26 cellular contexts compared by ENCODE assay signal in genomic region chr11:17272823-17273222, GRCh38. TPM values are rescaled to one million over a fixed set of nuclear protein-coding genes. Genes with fewer than 3 reads are reported as not detected.
DNase-seq lines count a peak whose midpoint lies in the region; ATAC-seq, FAIRE-seq and TF ChIP-seq lines count a peak whose summit lies in the region.
"Had no signal": no experiment of that assay in that cellular context is flagged by ENCODE, and none has a peak within 500 bp of the region (broad histone marks: within the 10 kb centered on the region; RNA-seq: fewer than 3 reads in every experiment).

No MANE protein-coding gene starts in this region.

- no peak for TF ChIP-seq POLR2A in IMR-90 (IDR thresholded peaks at IDR 0.05; ENCODE audit: low read depth, low read length)

- dilution Hi-C loops in IMR-90 (cut with HindIII; ENCODE audit: low sequenced_read_pairs, unreplicated experiment) = no loop called here

- TF ChIP-seq RAD21 in IMR-90 (IDR thresholded peaks at IDR 0.05; ENCODE audit: low read length) = no peak

- H2AK9ac ChIP-seq in IMR-90 (replicated peaks; ENCODE audit: low read depth, low read length, poor library complexity) = no peak overlapping the region

- H3K14ac ChIP-seq in IMR-90 (replicated peaks; ENCODE audit: low read depth, low read length) (no peak overlapping the region), neuronal stem cell (ENCODE audit: low read length) (no peak overlapping the region)

- H3K9me3 ChIP-seq in DND-41 (ENCODE audit: insufficient read depth, low read length, severe bottlenecking) (no peaks in the 10 kb centered on the region), IMR-90 (ENCODE audit: control insufficient read depth, insufficient read depth, low read length) (no peaks in the 10 kb centered on the region), neuronal stem cell (replicated peaks in 1 of 2; ENCODE audit: control insufficient read depth in 2 of 2, insufficient read depth in 1 of 2, low read depth in 1 of 2, low read length in 2 of 2) (no peaks in the 10 kb centered on the region)
- H3K9me3 ChIP-seq: BLaER1, breast epithelium, Caco-2, lower lobe of right lung, MG63 had no signal

- POLR2A ChIA-PET in IMR-90 (lab: Charles Lee; ENCODE audit: unreplicated experiment) = no interaction called here

- no peaks in the 10 kb centered on the region for H3K9me1 ChIP-seq in IMR-90 (ENCODE audit: insufficient read depth, low read length)

- H2AK5ac ChIP-seq in IMR-90 (ENCODE audit: low read depth, low read length) (no peak overlapping the region), neuronal stem cell (ENCODE audit: low read depth, low read length) (no peak overlapping the region)

- H2BK20ac ChIP-seq in IMR-90 (ENCODE audit: low read depth, low read length) = no peak overlapping the region

- CTCF ChIA-PET in IMR-90 (lab: Yijun Ruan, JAX) = no interaction called here

- H3K4ac ChIP-seq in IMR-90 (ENCODE audit: low read depth, low read length) = no peak overlapping the region
- H3K4ac ChIP-seq in neuronal stem cell (ENCODE audit: low read length) = no peak overlapping the region

- H3K27ac ChIP-seq in DND-41 (ENCODE audit: low read length) (peak overlapping the region; percentile 99), IMR-90 (ENCODE audit: insufficient read depth, low read length) (no peak overlapping the region), neuronal stem cell (replicated peaks; ENCODE audit: low read length) (no peak overlapping the region), coronary artery (no peak overlapping the region)
- H3K27ac ChIP-seq: BLaER1, breast epithelium, lower lobe of right lung had no signal

- H4K5ac ChIP-seq in IMR-90 (ENCODE audit: low read depth, low read length) = no peak overlapping the region

- H3K36me3 ChIP-seq in DND-41 (ENCODE audit: insufficient read depth, low read length) = no peaks in the 10 kb centered on the region; the same call in 1 of the 2 replicates
- no peaks in the 10 kb centered on the region for H3K36me3 ChIP-seq in IMR-90 (ENCODE audit: control insufficient read depth, insufficient read depth, low read length)
- no peaks in the 10 kb centered on the region for H3K36me3 ChIP-seq in bronchial epithelial cell (ENCODE audit: control insufficient read depth, insufficient read depth, low read length)
- no peaks in the 10 kb centered on the region for H3K36me3 ChIP-seq in neuronal stem cell (replicated peaks in 1 of 2; ENCODE audit: control insufficient read depth in 2 of 2, insufficient read depth in 2 of 2, low read length in 2 of 2)
- H3K36me3 ChIP-seq: BLaER1, breast epithelium, lower lobe of right lung, MG63 had no signal

- peaks cover 43% of the 10 kb centered on the region for H3K4me1 ChIP-seq in DND-41 (ENCODE audit: insufficient read depth, low read length)
- H3K4me1 ChIP-seq in IMR-90 (ENCODE audit: control insufficient read depth, insufficient read depth, low read length) = peaks cover 2% of the 10 kb centered on the region; the same call in 1 of the 2 replicates
- peaks cover 4 to 6% of the 10 kb centered on the region in 2 donors for H3K4me1 ChIP-seq in neuronal stem cell (ENCODE audit: control insufficient read depth in 2 of 2, insufficient read depth in 1 of 2, low read depth in 1 of 2, low read length in 2 of 2)
- H3K4me1 ChIP-seq: breast epithelium had no signal

- H3K9ac ChIP-seq in DND-41 (ENCODE audit: low read depth, low read length) = peak overlapping the region; percentile 32
- no peak overlapping the region for H3K9ac ChIP-seq in IMR-90 (ENCODE audit: low read depth, low read length)
- H3K9ac ChIP-seq in neuronal stem cell (ENCODE audit: low read depth, low read length, poor library complexity) = no peak overlapping the region
- H3K9ac ChIP-seq: BLaER1 had no signal

- ATAC-seq in DND-41 (ENCODE audit: insufficient read depth, low read depth) (no peak), IMR-90 (ENCODE audit: low read depth) (no peak), GM18498 (IDR thresholded peaks at IDR 0.05; ENCODE audit: unreplicated experiment) (no peak)
- ATAC-seq: lower lobe of right lung had no signal

- peaks cover 31% of the 10 kb centered on the region for H3K79me2 ChIP-seq in DND-41 (ENCODE audit: insufficient read depth, low read length)

- in situ Hi-C loops in IMR-90 (cut with MboI; ENCODE audit: low sequenced_read_pairs) = no loop called here

- no peak overlapping the region for H3K23ac ChIP-seq in IMR-90 (ENCODE audit: low read depth, low read length)
- no peak overlapping the region for H3K23ac ChIP-seq in neuronal stem cell (ENCODE audit: low read depth, low read length, poor library complexity)

- DNase-seq in DND-41 (peak; percentile 62), IMR-90 (no peak), bronchial epithelial cell (ENCODE audit: low read depth) (peak; percentile 29), neuronal stem cell (ENCODE audit: low spot score) (no peak), DMS53 treated with DMSO at 0.1 percent for 48 hours (lab: John Stamatoyannopoulos, UW; ENCODE audit: unreplicated experiment) (no peak), coronary artery (ENCODE audit: low spot score) (no peak)
- DNase-seq: ACHN; activated CD4-positive, alpha-beta T cell treated with anti-CD3 and anti-CD28 coated beads for 4 hours; activated naive CD4-positive, alpha-beta T cell treated with Interleukin-2 at 50 U/mL for 16 hours; activated T-cell treated with anti-CD3 and anti-CD28 coated beads, Interleukin-2, amount 50 U/mL, for 48 hours; amygdala; Caco-2; DMS79 treated with DMSO at 0.1 percent for 48 hours; H9; islet precursor cell; lower lobe of right lung; MG63; NCI-H1694; NCI-H524; stimulated activated CD4-positive, alpha-beta T cell treated with anti-CD3 and anti-CD28 coated beads, Interleukin-2, amount 100 ng/mL, for 24 hours had no signal

- intact Hi-C loops in IMR-90 (cut with micrococcal nuclease) = no loop called here

- H3K56ac ChIP-seq in IMR-90 (ENCODE audit: extremely low read depth, insufficient read depth, low read length) = no peak overlapping the region

- H2BK15ac ChIP-seq in IMR-90 (ENCODE audit: low read depth, low read length) (no peak overlapping the region), neuronal stem cell (ENCODE audit: low read length) (peak overlapping the region; percentile 31)

- no peak overlapping the region for H3K18ac ChIP-seq in IMR-90 (ENCODE audit: low read depth, low read length)
- H3K18ac ChIP-seq in neuronal stem cell (ENCODE audit: low read length) = peak overlapping the region; percentile 29

- FAIRE-seq in bronchial epithelial cell (lab: Jason Lieb, UNC) = no peak
- FAIRE-seq: colon, RCC 7860 had no signal

- BruUV-seq in IMR-90 (replicated peaks; lab: Mats Ljungman, UMichigan) = no TSS peak

- peak overlapping the region; percentile 58 for H2AFZ ChIP-seq in DND-41 (ENCODE audit: low read depth, low read length)
- peak overlapping the region; percentile 49 for H2AFZ ChIP-seq in IMR-90 (replicated peaks; ENCODE audit: low read length, poor library complexity)
- peak overlapping the region; percentile 87 for H2AFZ ChIP-seq in neuronal stem cell (ENCODE audit: low read length)

- H3K4me2 ChIP-seq in DND-41 (ENCODE audit: insufficient read depth, low read length) = no peak overlapping the region
- H3K4me2 ChIP-seq in IMR-90 (ENCODE audit: low read depth, low read length) = no peak overlapping the region
- H3K4me2 ChIP-seq in neuronal stem cell (ENCODE audit: insufficient read depth, low read length, poor library complexity, severe bottlenecking) = no peak overlapping the region
- H3K4me2 ChIP-seq: BLaER1, smooth muscle cell had no signal

- no peak overlapping the region for H2BK5ac ChIP-seq in IMR-90 (ENCODE audit: low read depth, low read length, poor library complexity, severe bottlenecking)
- H2BK5ac ChIP-seq in neuronal stem cell (ENCODE audit: low read length) = no peak overlapping the region

- 100% methylated on average over 1 of the region's 1 CpG; no CpG with 5 or more reads in 1 of the 2 experiments for WGBS in IMR-90 (ENCODE audit: extremely low coverage in 2 of 2, insufficient read length in 1 of 2), 2 experiments
- no CpG with 5 or more reads among the region's 1 CpG for WGBS in neuronal stem cell (ENCODE audit: extremely low coverage in 2 of 2, insufficient read length in 2 of 2, insufficient replicate concordance in 1 of 2), 2 donors

- H4K20me1 ChIP-seq in DND-41 (ENCODE audit: insufficient read depth, low read length) = no peaks in the 10 kb centered on the region
- H4K20me1 ChIP-seq in IMR-90 (ENCODE audit: insufficient read depth, low read length) = no peaks in the 10 kb centered on the region
- H4K20me1 ChIP-seq: BLaER1 had no signal

- H3K79me1 ChIP-seq in IMR-90 (ENCODE audit: low read depth in 1 of 2, low read length in 2 of 2) = peaks cover 4 to 10% of the 10 kb centered on the region in 2 experiments; a peak in 3 of 4 replicates
- peaks cover 2% of the 10 kb centered on the region for H3K79me1 ChIP-seq in neuronal stem cell (ENCODE audit: low read depth, low read length)

- TF ChIP-seq CTCF in DND-41 (IDR thresholded peaks at IDR 0.05; ENCODE audit: borderline replicate concordance, extremely low read depth, low read length, poor library complexity, severe bottlenecking) = no peak
- TF ChIP-seq CTCF in IMR-90 (conservative IDR thresholded peaks at IDR 0.05; ENCODE audit: low read depth, low read length) = no peak
- no peak for TF ChIP-seq CTCF in bronchial epithelial cell (IDR thresholded peaks at IDR 0.05; ENCODE audit: insufficient read depth, low read length, severe bottlenecking)
- no peak for TF ChIP-seq CTCF in coronary artery (IDR thresholded peaks at IDR 0.05)

- H2BK120ac ChIP-seq in IMR-90 (ENCODE audit: low read depth, low read length) = no peak overlapping the region
- H2BK120ac ChIP-seq in neuronal stem cell (ENCODE audit: low read depth, low read length) = no peak overlapping the region

- H3K27me3 ChIP-seq in DND-41 (ENCODE audit: insufficient read depth, low read length, poor library complexity) (no peaks in the 10 kb centered on the region), IMR-90 (ENCODE audit: control insufficient read depth, insufficient read depth, low read length) (no peaks in the 10 kb centered on the region; the same call in 1 of the 2 replicates), bronchial epithelial cell (ENCODE audit: control insufficient read depth, insufficient read depth, low read length) (no peaks in the 10 kb centered on the region), neuronal stem cell (ENCODE audit: control insufficient read depth in 3 of 3, insufficient read depth in 3 of 3, low read depth in 1 of 3, low read length in 3 of 3) (no peaks in the 10 kb centered on the region)
- H3K27me3 ChIP-seq: BLaER1, breast epithelium, MG63 had no signal

- H2BK12ac ChIP-seq in neuronal stem cell (ENCODE audit: low read length) = no peak overlapping the region

- no peak overlapping the region for H3K4me3 ChIP-seq in DND-41 (ENCODE audit: low read depth in 1 of 2, low read length in 2 of 2)
- H3K4me3 ChIP-seq in IMR-90 (ENCODE audit: insufficient read depth, low read depth, low read length) = no peak overlapping the region
- H3K4me3 ChIP-seq in bronchial epithelial cell (ENCODE audit: low read depth, low read length) = no peak overlapping the region
- H3K4me3 ChIP-seq in neuronal stem cell (ENCODE audit: low read length in 2 of 2) = no peak overlapping the region
- no peak overlapping the region for H3K4me3 ChIP-seq in coronary artery
- H3K4me3 ChIP-seq: BLaER1, breast epithelium, lower lobe of right lung, MG63, smooth muscle cell had no signal

- H4K8ac ChIP-seq in IMR-90 (ENCODE audit: low read depth in 2 of 2, low read length in 2 of 2) = 0 out of 4 replicates have a peak overlapping the region, but pooled peaks of 1 of the 2 experiments have one; percentile 6
- no peak overlapping the region for H4K8ac ChIP-seq in neuronal stem cell (ENCODE audit: low read depth, low read length)

- H4K91ac ChIP-seq in IMR-90 (ENCODE audit: insufficient read depth, low read depth, low read length) = no peak overlapping the region
- no peak overlapping the region for H4K91ac ChIP-seq in neuronal stem cell (ENCODE audit: low read depth, low read length, poor library complexity)

RNA-seq across cellular contexts. Expression of gene NUCB2, which starts 3.7 kb away (rescaled TPM):
- 52.7 and 83.0 TPM in 2 replicates for total RNA-seq in IMR-90 (2012; rRNA removed)
- polyA plus RNA-seq in IMR-90 (2012; rRNA removed) = 54.9 and 55.4 TPM in 2 replicates
- polyA plus RNA-seq in IMR-90 (2012; cell fraction: cytosol; rRNA removed) = 12.9 and 14.7 TPM in 2 replicates
- 2.4 and 14.4 TPM in 2 replicates for polyA plus RNA-seq in IMR-90 (2012; cell fraction: nucleus; rRNA removed; ENCODE audit: low replicate concordance)
- 47.7 and 84.2 TPM in 2 replicates for total RNA-seq in bronchial epithelial cell
- polyA plus RNA-seq in neuronal stem cell (2013, experiment 1 of 2) = 92.6 TPM
- 91.6 TPM for polyA plus RNA-seq in neuronal stem cell (2013, experiment 2 of 2)

Comparison
In these comparisons a context has a peak if more than half of its experiments do, and no peak if none do; other contexts are left out.
1. DNase-seq: peak in DND-41 (single experiment) and bronchial epithelial cell (single experiment); none in IMR-90 (single experiment), neuronal stem cell (single experiment), DMS53 treated with DMSO at 0.1 percent for 48 hours (single experiment) and coronary artery (single experiment).
2. Peak in every context shown above with its lines, with median percentiles within 50 percentile points of each other: H2AFZ ChIP-seq.